Comparison of ENCODE assay signal across 28 cellular contexts in the genomic region with DNA sequence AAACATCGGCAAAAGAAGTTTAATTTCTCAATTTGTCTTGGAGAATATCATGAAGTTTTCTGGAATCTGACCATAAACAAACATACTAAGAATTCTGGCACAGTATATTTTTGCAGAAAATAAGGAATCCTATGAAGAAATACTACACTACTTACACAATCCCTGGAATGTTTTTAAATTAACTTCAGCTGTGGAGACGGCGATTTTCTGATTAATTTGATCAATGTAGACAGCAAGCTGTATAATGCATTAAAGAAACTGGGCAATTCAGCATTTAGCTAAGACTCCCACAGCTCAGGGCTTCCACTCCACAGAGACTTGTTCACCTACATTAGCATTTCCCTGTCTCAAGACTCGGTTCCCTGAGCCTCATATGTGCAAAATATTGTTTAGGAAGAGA. TPM values are rescaled to one million over a fixed set of nuclear protein-coding genes. Genes with fewer than 3 reads are reported as not detected.
"Had no signal": no experiment of that assay in that cellular context is flagged by ENCODE, and none has a peak within 500 bp of the region (broad histone marks: within the 10 kb centered on the region; RNA-seq: fewer than 3 reads in every experiment).

No MANE protein-coding gene starts in this region.

- H3K4me3 ChIP-seq: adrenal gland, ascending aorta, left lung, sigmoid colon, smooth muscle cell, vagina had no signal

- ATAC-seq: activated naive CD4-positive, alpha-beta T cell treated with anti-CD3 and anti-CD28 coated beads, Interleukin-2, amount 50 U/mL, for 72 hours; esophagus mucosa; left lung; naive thymus-derived CD4-positive, alpha-beta T cell; stimulated activated naive B cell treated with anti-CD40 and anti-IgM and Interleukin-4, amounts not matched to agents 10 μg/mL and 1 μg/mL and 100 μg/mL, for 72 hours had no signal

- H3K36me3 ChIP-seq: adrenal gland, ascending aorta, brain microvascular endothelial cell, left lung, sigmoid colon, vagina, WERI-Rb-1 had no signal

- H3K9me3 ChIP-seq: adrenal gland, ascending aorta, left lung, sigmoid colon, vagina had no signal

- H3K4me1 ChIP-seq: adrenal gland, ascending aorta, left lung, sigmoid colon, vagina had no signal

- H3K27me3 ChIP-seq: ascending aorta, brain microvascular endothelial cell, left lung, sigmoid colon, vagina had no signal

- DNase-seq: activated CD4-positive, alpha-beta T cell treated with anti-CD3 and anti-CD28 coated beads, Interleukin-2, amount 50 U/mL, for 1 hour; activated CD4-positive, CD25-positive, alpha-beta regulatory T cell treated with anti-CD3 and anti-CD28 coated beads, Interleukin-2, amount 50 U/mL, for 72 hours; activated T-cell treated with anti-CD3 and anti-CD28 coated beads, Interleukin-2, amount 50 U/mL, for 1 hour; adrenal gland; brain microvascular endothelial cell; caudate nucleus; effector memory CD4-positive, alpha-beta T cell; glutamatergic neuron; hippocampal formation; kidney glomerular epithelial cell; left lung; naive thymus-derived CD4-positive, alpha-beta T cell; retina; sigmoid colon; stimulated activated CD4-positive, alpha-beta T cell treated with anti-CD3 and anti-CD28 coated beads, Interleukin-15, amount 100 ng/mL, for 24 hours; stimulated activated CD4-positive, alpha-beta T cell treated with anti-CD3 and anti-CD28 coated beads, Interleukin-2, amount 100 ng/mL, for 48 hours; stimulated activated CD8-positive, alpha-beta memory T cell treated with anti-CD3 and anti-CD28 coated beads, Interleukin-4, amount 100 ng/mL, for 48 hours; stimulated activated naive B cell treated with anti-CD40 and anti-IgM and Interleukin-4, amounts not matched to agents 10 μg/mL and 1 μg/mL and 100 μg/mL, for 72 hours; trophoblast cell; WERI-Rb-1 had no signal

- H3K27ac ChIP-seq: adrenal gland, ascending aorta, brain microvascular endothelial cell, left lung, sigmoid colon, vagina, WERI-Rb-1 had no signal

- H3K4me2 ChIP-seq: smooth muscle cell had no signal

RNA-seq across cellular contexts. Expression of a gene that starts 12.2 kb away (rescaled TPM):
- total RNA-seq: adrenal gland, ascending aorta, dermis microvascular lymphatic vessel endothelial cell, lung microvascular endothelial cell, osteocyte, sigmoid colon had no signal
- polyA plus RNA-seq: adrenal gland; naive thymus-derived CD4-positive, alpha-beta T cell had no signal
